ENCODE assay signal across 15 cellular contexts in the genomic region with DNA sequence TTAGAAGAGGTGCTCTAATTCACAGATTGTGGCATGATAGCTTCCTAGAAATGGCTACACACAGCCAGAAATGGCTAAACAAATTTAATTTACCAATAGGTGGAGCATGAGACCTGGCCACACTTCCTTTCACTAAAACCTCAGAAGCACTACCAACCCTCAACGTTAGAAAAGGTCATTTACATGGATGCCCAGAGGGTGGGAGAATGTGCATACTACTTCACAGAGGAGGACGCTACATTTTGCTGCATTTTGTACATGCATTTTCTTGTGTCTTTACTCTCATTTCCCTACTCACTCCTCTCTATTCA. TPM values are rescaled to one million over a fixed set of nuclear protein-coding genes. Genes with fewer than 3 reads are reported as not detected.
DNase-seq lines count a peak whose midpoint lies in the region; ATAC-seq, FAIRE-seq and TF ChIP-seq lines count a peak whose summit lies in the region.
"Had no signal": no experiment of that assay in that cellular context is flagged by ENCODE, and none has a peak within 500 bp of the region (broad histone marks: within the 10 kb centered on the region; RNA-seq: fewer than 3 reads in every experiment).

No MANE protein-coding gene starts in this region.

- no peak overlapping the region for H3K4me3 ChIP-seq in CD4-positive, CD25-positive, alpha-beta regulatory T cell (ENCODE audit: low read depth, low read length)
- H3K4me3 ChIP-seq: dorsolateral prefrontal cortex, lower lobe of right lung had no signal

- POLR2A ChIA-PET in activated CD8-positive, alpha-beta T cell treated with anti-CD3 and anti-CD28 coated beads, Interleukin-2, amount 10 ng/mL, durations not matched to agents 7 days and 5 days (lab: Charles Lee) = interaction anchor here (1.6 kb wide), 1 partner anchor 65 kb away, joined by 4 read pairs; a partner anchor contains a TSS
- POLR2A ChIA-PET in WTC11 (lab: Charles Lee) = no interaction called here

- peak overlapping the region in 2 of 3 donors; percentile 28 to 86 for H3K27ac Mint-ChIP-seq in CD4-positive, CD25-positive, alpha-beta regulatory T cell
- H3K27ac Mint-ChIP-seq in activated CD8-positive, alpha-beta T cell treated with anti-CD3 and anti-CD28 coated beads, Interleukin-2, amount 10 ng/mL, durations not matched to agents 7 days and 5 days = peak overlapping the region; percentile 53
- H3K27ac Mint-ChIP-seq in stimulated activated naive B cell treated with anti-CD40 and anti-IgM and Interleukin-4, amounts not matched to agents 10 μg/mL and 1 μg/mL and 100 μg/mL, for 72 hours = no peak overlapping the region
- no peak overlapping the region for H3K27ac Mint-ChIP-seq in WTC11
- H3K27ac Mint-ChIP-seq: stimulated activated naive CD8-positive, alpha-beta T cell treated with anti-CD3 and anti-CD28 coated beads, Interleukin-15, Interleukin-2, amounts not matched to agents 100 ng/mL and 50 ng/mL, for 24 hours had no signal

- no peaks in the 10 kb centered on the region for H3K36me3 Mint-ChIP-seq in CD4-positive, CD25-positive, alpha-beta regulatory T cell
- no peaks in the 10 kb centered on the region for H3K36me3 Mint-ChIP-seq in activated CD8-positive, alpha-beta T cell treated with anti-CD3 and anti-CD28 coated beads, Interleukin-2, amount 10 ng/mL, durations not matched to agents 7 days and 5 days (ENCODE audit: low read depth)
- H3K36me3 Mint-ChIP-seq in stimulated activated naive B cell treated with anti-CD40 and anti-IgM and Interleukin-4, amounts not matched to agents 10 μg/mL and 1 μg/mL and 100 μg/mL, for 72 hours = no peaks in the 10 kb centered on the region
- H3K36me3 Mint-ChIP-seq in WTC11 = no peaks in the 10 kb centered on the region
- H3K36me3 Mint-ChIP-seq: CD14-positive monocyte had no signal

- H3K4me1 Mint-ChIP-seq in CD4-positive, CD25-positive, alpha-beta regulatory T cell = peaks cover 25 to 62% (median 46%) of the 10 kb centered on the region in 4 donors
- peaks cover 45% of the 10 kb centered on the region for H3K4me1 Mint-ChIP-seq in activated CD8-positive, alpha-beta T cell treated with anti-CD3 and anti-CD28 coated beads, Interleukin-2, amount 10 ng/mL, durations not matched to agents 7 days and 5 days (ENCODE audit: low read depth)
- H3K4me1 Mint-ChIP-seq in stimulated activated naive B cell treated with anti-CD40 and anti-IgM and Interleukin-4, amounts not matched to agents 10 μg/mL and 1 μg/mL and 100 μg/mL, for 72 hours = peaks cover 0 to 2% of the 10 kb centered on the region in 2 donors
- H3K4me1 Mint-ChIP-seq in WTC11 = peaks cover 21% of the 10 kb centered on the region

- H3K27ac ChIP-seq in CD4-positive, CD25-positive, alpha-beta regulatory T cell (ENCODE audit: insufficient read depth, low read length, poor library complexity, severe bottlenecking) = no peak overlapping the region
- H3K27ac ChIP-seq: lower lobe of right lung, parathyroid adenoma had no signal

- DNase-seq in CD4-positive, CD25-positive, alpha-beta regulatory T cell = peak in 1 of 3 donors; percentile 36
- DNase-seq in GM19239 (ENCODE audit: insufficient read length, low spot score) = no peak
- no peak for DNase-seq in activated CD8-positive, alpha-beta T cell treated with anti-CD3 and anti-CD28 coated beads, Interleukin-2, amount 10 ng/mL, durations not matched to agents 7 days and 5 days
- DNase-seq in lung microvascular endothelial cell (ENCODE audit: low read depth in 2 of 2) = peak; percentile 54 to 58
- no peak for DNase-seq in stimulated activated naive B cell treated with anti-CD40 and anti-IgM and Interleukin-4, amounts not matched to agents 10 μg/mL and 1 μg/mL and 100 μg/mL, for 72 hours
- no peak for DNase-seq in WTC11 (ENCODE audit: low spot score)
- DNase-seq: dorsolateral prefrontal cortex; lower lobe of right lung; stimulated activated CD4-positive, alpha-beta T cell treated with anti-CD3 and anti-CD28 coated beads, Interleukin-2, amount 100 ng/mL, for 24 hours; SW 1271 had no signal

- no peaks in the 10 kb centered on the region for H3K36me3 ChIP-seq in CD4-positive, CD25-positive, alpha-beta regulatory T cell (ENCODE audit: control insufficient read depth, insufficient read depth, low read length)
- H3K36me3 ChIP-seq: lower lobe of right lung had no signal

- no peaks in the 10 kb centered on the region for H3K27me3 Mint-ChIP-seq in CD4-positive, CD25-positive, alpha-beta regulatory T cell
- peaks cover 8% of the 10 kb centered on the region for H3K27me3 Mint-ChIP-seq in activated CD8-positive, alpha-beta T cell treated with anti-CD3 and anti-CD28 coated beads, Interleukin-2, amount 10 ng/mL, durations not matched to agents 7 days and 5 days (ENCODE audit: low read depth)
- H3K27me3 Mint-ChIP-seq in stimulated activated naive B cell treated with anti-CD40 and anti-IgM and Interleukin-4, amounts not matched to agents 10 μg/mL and 1 μg/mL and 100 μg/mL, for 72 hours = peaks cover 0 to 4% of the 10 kb centered on the region in 2 donors
- no peaks in the 10 kb centered on the region for H3K27me3 Mint-ChIP-seq in WTC11 (ENCODE audit: low read depth)

- H3K27me3 ChIP-seq in CD4-positive, CD25-positive, alpha-beta regulatory T cell (ENCODE audit: control insufficient read depth, insufficient read depth, low read length) = no peaks in the 10 kb centered on the region
- H3K27me3 ChIP-seq: dorsolateral prefrontal cortex had no signal

- H3K9me3 Mint-ChIP-seq in CD4-positive, CD25-positive, alpha-beta regulatory T cell = no peaks in the 10 kb centered on the region
- H3K9me3 Mint-ChIP-seq in activated CD8-positive, alpha-beta T cell treated with anti-CD3 and anti-CD28 coated beads, Interleukin-2, amount 10 ng/mL, durations not matched to agents 7 days and 5 days (ENCODE audit: insufficient read depth) = no peaks in the 10 kb centered on the region
- peaks cover 2% of the 10 kb centered on the region in 2 donors for H3K9me3 Mint-ChIP-seq in stimulated activated naive B cell treated with anti-CD40 and anti-IgM and Interleukin-4, amounts not matched to agents 10 μg/mL and 1 μg/mL and 100 μg/mL, for 72 hours
- peaks cover 17% of the 10 kb centered on the region for H3K9me3 Mint-ChIP-seq in WTC11
- H3K9me3 Mint-ChIP-seq: stimulated activated naive CD8-positive, alpha-beta T cell treated with anti-CD3 and anti-CD28 coated beads, Interleukin-15, Interleukin-2, amounts not matched to agents 100 ng/mL and 50 ng/mL, for 24 hours had no signal

- H3K4me1 ChIP-seq in CD4-positive, CD25-positive, alpha-beta regulatory T cell (ENCODE audit: control insufficient read depth, insufficient read depth, low read length, poor library complexity, severe bottlenecking) = peaks cover 21% of the 10 kb centered on the region
- H3K4me1 ChIP-seq: parathyroid adenoma had no signal

- CTCF ChIA-PET in activated CD8-positive, alpha-beta T cell treated with anti-CD3 and anti-CD28 coated beads, Interleukin-2, amount 10 ng/mL, durations not matched to agents 7 days and 5 days (lab: Charles Lee) = interaction anchor here (0.8 to 1.3 kb wide), 5 partner anchors 13 to 129 kb away, joined by 3 to 11 read pairs (median 3); no protein-coding TSS in a partner anchor
- CTCF ChIA-PET in WTC11 (lab: Charles Lee) = interaction anchor here (1.1 to 2.9 kb wide), 7 partner anchors 15 to 198 kb away, joined by 3 to 16 read pairs (median 4); a partner anchor contains a TSS

- no peak for TF ChIP-seq CTCF in WTC11 (IDR thresholded peaks at IDR 0.05)

- peak overlapping the region in 3 of 4 donors; percentile 5 to 41 (median 39) for H3K4me3 Mint-ChIP-seq in CD4-positive, CD25-positive, alpha-beta regulatory T cell
- H3K4me3 Mint-ChIP-seq in activated CD8-positive, alpha-beta T cell treated with anti-CD3 and anti-CD28 coated beads, Interleukin-2, amount 10 ng/mL, durations not matched to agents 7 days and 5 days = no peak overlapping the region
- H3K4me3 Mint-ChIP-seq in stimulated activated naive B cell treated with anti-CD40 and anti-IgM and Interleukin-4, amounts not matched to agents 10 μg/mL and 1 μg/mL and 100 μg/mL, for 72 hours = no peak overlapping the region
- no peak overlapping the region for H3K4me3 Mint-ChIP-seq in WTC11
- H3K4me3 Mint-ChIP-seq: stimulated activated naive CD8-positive, alpha-beta T cell treated with anti-CD3 and anti-CD28 coated beads, Interleukin-15, Interleukin-2, amounts not matched to agents 100 ng/mL and 50 ng/mL, for 24 hours had no signal

- no peaks in the 10 kb centered on the region for H3K9me3 ChIP-seq in CD4-positive, CD25-positive, alpha-beta regulatory T cell (ENCODE audit: control insufficient read depth in 2 of 2, low read length in 2 of 2)
- H3K9me3 ChIP-seq: lower lobe of right lung had no signal

- FAIRE-seq in GM19239 (lab: Jason Lieb, UNC) = peak; percentile 47

- no peak for ATAC-seq in CD4-positive, CD25-positive, alpha-beta regulatory T cell (ENCODE audit: low read depth in 2 of 2)
- peak; percentile 32 for ATAC-seq in activated CD8-positive, alpha-beta T cell treated with anti-CD3 and anti-CD28 coated beads, Interleukin-2, amount 10 ng/mL, durations not matched to agents 7 days and 5 days
- ATAC-seq in stimulated activated naive B cell treated with anti-CD40 and anti-IgM and Interleukin-4, amounts not matched to agents 10 μg/mL and 1 μg/mL and 100 μg/mL, for 72 hours (replicated peaks) = no peak
- ATAC-seq in WTC11 (no peak), HG03439 (IDR thresholded peaks at IDR 0.05; ENCODE audit: unreplicated experiment) (no peak), GM18907 (IDR thresholded peaks at IDR 0.05; ENCODE audit: unreplicated experiment) (no peak)

TF ChIP-seq in WTC11, 78 proteins besides CTCF, POLR2A, EP300 and RAD21 (continues in another document):
- no peak for TF ChIP-seq RELA (CRISPR knock-in tag; IDR thresholded peaks at IDR 0.05; ENCODE audit: borderline replicate concordance)

RNA-seq across cellular contexts. Expression of a gene that starts 40.2 kb away (rescaled TPM):
- total RNA-seq in CD4-positive, CD25-positive, alpha-beta regulatory T cell = 0.74 TPM
- polyA plus RNA-seq in CD4-positive, CD25-positive, alpha-beta regulatory T cell = under 1 TPM in 1 of 4 donors, not detected in 3; 0.92 TPM
- total RNA-seq in activated CD8-positive, alpha-beta T cell treated with anti-CD3 and anti-CD28 coated beads, Interleukin-2, amount 10 ng/mL, durations not matched to agents 7 days and 5 days = not detected
- total RNA-seq in lung microvascular endothelial cell = 20.0 and 45.6 TPM in 2 replicates
- total RNA-seq in WTC11 (2021) = 0.82 to 1.3 TPM (median 0.96 TPM) in 3 replicates
- polyA plus RNA-seq: CD14-positive monocyte had no signal

RNA-seq across cellular contexts. Expression of a gene that starts 58.1 kb away (rescaled TPM):
- total RNA-seq in CD4-positive, CD25-positive, alpha-beta regulatory T cell = 0.17 TPM
- under 1 TPM; 0.10 to 0.28 (median 0.12) TPM for polyA plus RNA-seq in CD4-positive, CD25-positive, alpha-beta regulatory T cell
- total RNA-seq in activated CD8-positive, alpha-beta T cell treated with anti-CD3 and anti-CD28 coated beads, Interleukin-2, amount 10 ng/mL, durations not matched to agents 7 days and 5 days = not detected
- total RNA-seq in lung microvascular endothelial cell (0.60 and 0.87 TPM in 2 replicates), WTC11 (2021) (0.32 to 0.42 TPM (median 0.41 TPM) in 3 replicates)
- polyA plus RNA-seq: CD14-positive monocyte had no signal

Comparison
In these comparisons a context has a peak if more than half of its experiments do, and no peak if none do; other contexts are left out.
1. DNase-seq: peak in lung microvascular endothelial cell (2 of 2); none in GM19239 (single experiment), activated CD8-positive, alpha-beta T cell treated with anti-CD3 and anti-CD28 coated beads, Interleukin-2, amount 10 ng/mL, durations not matched to agents 7 days and 5 days (single experiment), stimulated activated naive B cell treated with anti-CD40 and anti-IgM and Interleukin-4, amounts not matched to agents 10 μg/mL and 1 μg/mL and 100 μg/mL, for 72 hours (single experiment) and WTC11 (single experiment).
2. H3K27ac Mint-ChIP-seq: peak in CD4-positive, CD25-positive, alpha-beta regulatory T cell (2 of 3) and activated CD8-positive, alpha-beta T cell treated with anti-CD3 and anti-CD28 coated beads, Interleukin-2, amount 10 ng/mL, durations not matched to agents 7 days and 5 days (single experiment); none in stimulated activated naive B cell treated with anti-CD40 and anti-IgM and Interleukin-4, amounts not matched to agents 10 μg/mL and 1 μg/mL and 100 μg/mL, for 72 hours (single experiment) and WTC11 (single experiment).
3. H3K4me3 Mint-ChIP-seq: peak in CD4-positive, CD25-positive, alpha-beta regulatory T cell (3 of 4); none in activated CD8-positive, alpha-beta T cell treated with anti-CD3 and anti-CD28 coated beads, Interleukin-2, amount 10 ng/mL, durations not matched to agents 7 days and 5 days (single experiment), stimulated activated naive B cell treated with anti-CD40 and anti-IgM and Interleukin-4, amounts not matched to agents 10 μg/mL and 1 μg/mL and 100 μg/mL, for 72 hours (0 of 2) and WTC11 (single experiment).